In the genomic region with DNA sequence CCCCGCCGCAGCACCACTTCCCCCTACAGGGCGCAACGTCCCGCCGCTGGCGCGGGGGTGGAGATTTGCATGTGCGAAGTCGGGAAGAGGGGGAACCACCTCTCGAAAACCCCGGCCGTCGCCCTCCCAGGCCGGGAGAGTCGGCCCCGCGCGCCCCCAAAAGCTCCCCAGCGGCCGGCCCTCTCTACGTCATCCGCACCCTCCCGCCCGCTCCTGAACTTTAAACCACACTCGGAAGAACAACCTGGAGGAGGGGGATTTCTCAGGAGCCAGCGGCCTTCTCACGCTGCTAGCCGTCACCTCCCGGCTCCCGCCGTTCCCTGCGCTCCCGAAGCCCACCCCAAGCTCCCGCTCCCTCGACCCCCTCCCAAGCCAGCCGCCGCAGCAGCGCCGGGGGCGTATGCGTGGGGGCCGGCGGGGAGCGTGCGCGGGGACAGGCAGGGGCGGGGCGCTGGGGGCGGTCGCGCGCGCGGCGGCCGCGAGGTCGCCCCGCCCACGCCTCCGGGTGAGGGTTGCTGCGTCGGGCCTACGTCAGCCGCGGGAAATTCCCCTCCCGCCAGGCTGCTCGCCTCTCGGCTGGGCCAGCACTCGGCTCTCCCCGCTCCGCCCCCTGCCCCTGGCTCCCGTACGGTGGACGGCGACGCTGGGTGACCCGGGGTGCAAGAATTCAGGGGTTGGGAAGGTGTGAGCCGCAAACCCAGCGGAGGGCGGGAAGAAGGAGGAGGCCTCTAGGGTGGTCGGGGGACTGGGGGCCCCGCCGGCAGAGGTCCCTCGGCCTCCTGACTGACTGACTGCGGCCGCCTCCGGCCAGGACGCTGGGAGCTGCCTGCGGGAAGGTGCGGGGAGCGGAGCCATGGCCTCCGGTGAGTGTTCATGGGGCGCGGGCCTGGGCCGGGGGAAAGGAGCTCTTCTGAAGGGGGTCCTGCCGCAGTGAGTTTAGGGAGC, we compare ENCODE assay signal across 9 cellular contexts. TPM values are rescaled to one million over a fixed set of nuclear protein-coding genes. Genes with fewer than 3 reads are reported as not detected.
A peak's percentile ranks its signal among the peaks of the same experiment; 100 is the strongest.
DNase-seq lines count a peak whose midpoint lies in the region; ATAC-seq, FAIRE-seq and TF ChIP-seq lines count a peak whose summit lies in the region.
"Had no signal": no experiment of that assay in that cellular context is flagged by ENCODE, and none has a peak within 500 bp of the region (broad histone marks: within the 10 kb centered on the region; RNA-seq: fewer than 3 reads in every experiment).

A gene (plus strand): TSS at position 587 of the 945 bp plus-strand sequence. CDS start 267 bp downstream, at position 854.

- TF ChIP-seq CTCF in AG10803 (conservative IDR thresholded peaks at IDR 0.05; ENCODE audit: low read length) (peak; percentile 28), keratinocyte (optimal IDR thresholded peaks at IDR 0.05 in 1 of 3, IDR thresholded peaks at IDR 0.05 in 1 of 3, conservative IDR thresholded peaks at IDR 0.05 in 1 of 3; ENCODE audit: extremely low read depth in 1 of 3, insufficient read depth in 2 of 3, low read length in 3 of 3) (peak in 2 of 3 experiments; percentile 26 to 27)

- peak within 1 kb of the TSS; percentile 99 for H3K27ac ChIP-seq in keratinocyte (ENCODE audit: control insufficient read depth, insufficient read depth, low read length)

- dilution Hi-C loops in keratinocyte (cut with MboI; ENCODE audit: extremely low pct_ligation_motif_present, low sequenced_read_pairs), result no loop called here

- peaks cover 46% of the 10 kb centered on the region for H3K79me2 ChIP-seq in keratinocyte (ENCODE audit: control insufficient read depth, insufficient read depth, low read length)

- H3K27me3 ChIP-seq in keratinocyte (ENCODE audit: control insufficient read depth, extremely low read depth, insufficient read depth, low read length), result no peaks in the 10 kb centered on the region

- H2AFZ ChIP-seq in keratinocyte (ENCODE audit: control insufficient read depth, low read length), result peak within 1 kb of the TSS; percentile 39

- H3K4me3 Mint-ChIP-seq in central memory CD8-positive, alpha-beta T cell, result peak within 1 kb of the TSS; percentile 93

- ATAC-seq in GM18909 (IDR thresholded peaks at IDR 0.05; ENCODE audit: poor library complexity, unreplicated experiment) (peak; percentile 84), HG03159 (IDR thresholded peaks at IDR 0.05; ENCODE audit: unreplicated experiment) (peak; percentile 79)
- ATAC-seq in activated CD4-positive, CD25-positive, alpha-beta regulatory T cell treated with anti-CD3 and anti-CD28 coated beads, Interleukin-2, amount 50 U/mL, for 24 hours, result peak; percentile 87 to 88
- peak; percentile 88 for ATAC-seq in central memory CD8-positive, alpha-beta T cell (replicated peaks; ENCODE audit: extremely low read depth, poor library complexity, severe bottlenecking)

- peak; percentile 83 for DNase-seq in AG10803 (ENCODE audit: low read depth)
- DNase-seq in NCI-H226, result peak; percentile 82
- DNase-seq in central memory CD8-positive, alpha-beta T cell (ENCODE audit: low spot score in 2 of 2), result peak; percentile 75 to 85
- DNase-seq in keratinocyte (ENCODE audit: low read depth, low spot score), result no peak
- peak; percentile 79 to 92 (median 80) for DNase-seq in stimulated activated CD4-positive, alpha-beta T cell treated with anti-CD3 and anti-CD28 coated beads, Interleukin-12 subunit alpha, Interleukin-12 subunit beta, amount 100 ng/mL, for 48 hours (ENCODE audit: low read depth in 2 of 3, low spot score in 1 of 3)

- no peaks in the 10 kb centered on the region for H3K36me3 ChIP-seq in keratinocyte (ENCODE audit: control insufficient read depth in 2 of 2, extremely low read depth in 1 of 2, insufficient read depth in 2 of 2, low read length in 2 of 2)

- H3K4me3 ChIP-seq in AG10803 (ENCODE audit: low read length) (peak within 1 kb of the TSS; percentile 83), keratinocyte (ENCODE audit: control insufficient read depth in 2 of 3, extremely low read depth in 1 of 3, insufficient read depth in 2 of 3, low read depth in 1 of 3, low read length in 3 of 3) (peak within 1 kb of the TSS; percentile 94 to 98 (median 96))

- peaks cover 28% of the 10 kb centered on the region for H3K36me3 Mint-ChIP-seq in central memory CD8-positive, alpha-beta T cell (ENCODE audit: insufficient read depth)

- peak within 1 kb of the TSS; percentile 99 for H3K27ac Mint-ChIP-seq in central memory CD8-positive, alpha-beta T cell (ENCODE audit: low read depth)

- no peaks in the 10 kb centered on the region for H4K20me1 ChIP-seq in keratinocyte (ENCODE audit: control insufficient read depth, extremely low read depth, insufficient read depth, low read length)

- peak within 1 kb of the TSS; percentile 93 for H3K4me2 ChIP-seq in keratinocyte (ENCODE audit: control insufficient read depth, extremely low read depth, insufficient read depth, low read depth, low read length)

- H3K9me3 Mint-ChIP-seq in central memory CD8-positive, alpha-beta T cell, result no peaks in the 10 kb centered on the region

- peak within 1 kb of the TSS; percentile 99 for H3K9ac ChIP-seq in keratinocyte (ENCODE audit: control insufficient read depth, extremely low read depth, insufficient read depth, low read length)

- no peaks in the 10 kb centered on the region for H3K9me1 ChIP-seq in keratinocyte (ENCODE audit: control insufficient read depth, extremely low read depth, insufficient read depth, low read length)

- H3K4me1 Mint-ChIP-seq in central memory CD8-positive, alpha-beta T cell, result peaks cover 36% of the 10 kb centered on the region

- no peaks in the 10 kb centered on the region for H3K27me3 Mint-ChIP-seq in central memory CD8-positive, alpha-beta T cell

- no peaks in the 10 kb centered on the region for H3K9me3 ChIP-seq in keratinocyte (ENCODE audit: control insufficient read depth, low read depth, low read length)

- H3K4me1 ChIP-seq in keratinocyte (ENCODE audit: control insufficient read depth, extremely low read depth, insufficient read depth, low read length), result peaks cover 16% of the 10 kb centered on the region

- no peak for FAIRE-seq in keratinocyte (lab: Jason Lieb, UNC)
- FAIRE-seq: endometrium had no signal

RNA-seq across cellular contexts. Expression of the gene that starts here (rescaled TPM):
- 8.0 to 9.0 TPM (median 8.0 TPM) in 3 replicates for polyA plus RNA-seq in keratinocyte
- polyA plus RNA-seq in keratinocyte (2011; ENCODE audit: low read depth), result 17.5 TPM
- polyA plus RNA-seq in keratinocyte (2011; cell fraction: cytosol; rRNA removed), result 4.0 and 6.9 TPM in 2 replicates
- 14.3 and 15.8 TPM in 2 replicates for polyA plus RNA-seq in keratinocyte (2011; cell fraction: nucleus; rRNA removed)
- 5.7 and 5.9 TPM in 2 replicates for polyA plus RNA-seq in keratinocyte (2012; ENCODE audit: low replicate concordance)
- polyA minus RNA-seq in keratinocyte, result 6.5 to 23.8 TPM (median 13.5 TPM) in 3 replicates
- 2.9 TPM for polyA minus RNA-seq in keratinocyte (2011; cell fraction: cytosol; rRNA and poly(A)+ RNA removed)
- 15.3 and 37.2 TPM in 2 replicates for polyA minus RNA-seq in keratinocyte (2011; cell fraction: nucleus; rRNA and poly(A)+ RNA removed)
